1 cellular context compared by ENCODE assay signal in the genomic region with DNA sequence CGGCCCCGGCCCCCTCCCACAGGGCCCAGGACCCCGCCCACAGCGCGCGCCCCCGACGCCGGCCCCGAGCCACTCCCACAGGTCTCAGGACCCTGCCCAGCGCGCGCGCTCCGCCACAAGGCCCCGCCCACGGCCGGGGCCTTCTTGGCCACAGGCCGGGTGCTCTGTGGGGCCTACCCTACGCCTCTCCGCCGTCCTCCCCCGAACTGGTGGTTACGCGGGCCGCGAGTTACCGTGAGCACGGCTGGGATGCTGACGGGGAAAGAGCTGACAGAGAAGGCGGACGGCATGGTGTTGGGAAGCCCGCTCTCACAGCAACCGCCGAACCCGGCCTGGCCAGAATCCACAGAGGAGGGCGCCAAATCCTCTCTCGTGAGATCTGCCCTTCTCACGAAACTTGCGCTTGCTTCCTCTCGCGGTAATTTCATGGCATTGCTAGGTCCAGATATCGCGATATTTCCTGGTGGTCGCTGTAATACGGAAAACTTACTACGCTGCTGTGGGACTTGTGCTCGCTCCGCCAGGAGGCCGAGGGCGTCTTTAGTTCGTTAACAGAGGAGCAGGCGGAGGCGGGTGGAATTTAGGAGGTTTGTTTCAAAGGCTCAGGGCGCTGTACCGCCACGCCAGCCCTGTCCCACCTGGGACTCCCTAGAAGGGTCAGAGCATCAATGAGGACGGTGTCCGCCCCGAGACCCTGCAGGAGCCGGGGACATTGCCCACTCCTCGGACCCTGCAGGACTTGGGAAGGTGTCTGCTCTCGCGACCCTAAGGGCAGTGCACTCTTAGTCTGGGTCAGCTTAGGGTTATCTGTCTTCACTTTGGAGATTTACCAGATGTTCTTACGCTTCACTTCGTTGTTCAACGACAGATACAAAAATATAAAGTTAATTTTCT.
TF ChIP-seq lines count a peak whose summit lies in the region.

Gene TMEM18, minus strand, starts transcription at position 351 of the 894 bp plus-strand sequence. Its CDS starts 61 bp downstream, at position 290.

TF ChIP-seq in HEK293, 187 proteins besides CTCF, POLR2A, EP300 and RAD21 (continued from another document):
- TF ChIP-seq, protein P1, sequence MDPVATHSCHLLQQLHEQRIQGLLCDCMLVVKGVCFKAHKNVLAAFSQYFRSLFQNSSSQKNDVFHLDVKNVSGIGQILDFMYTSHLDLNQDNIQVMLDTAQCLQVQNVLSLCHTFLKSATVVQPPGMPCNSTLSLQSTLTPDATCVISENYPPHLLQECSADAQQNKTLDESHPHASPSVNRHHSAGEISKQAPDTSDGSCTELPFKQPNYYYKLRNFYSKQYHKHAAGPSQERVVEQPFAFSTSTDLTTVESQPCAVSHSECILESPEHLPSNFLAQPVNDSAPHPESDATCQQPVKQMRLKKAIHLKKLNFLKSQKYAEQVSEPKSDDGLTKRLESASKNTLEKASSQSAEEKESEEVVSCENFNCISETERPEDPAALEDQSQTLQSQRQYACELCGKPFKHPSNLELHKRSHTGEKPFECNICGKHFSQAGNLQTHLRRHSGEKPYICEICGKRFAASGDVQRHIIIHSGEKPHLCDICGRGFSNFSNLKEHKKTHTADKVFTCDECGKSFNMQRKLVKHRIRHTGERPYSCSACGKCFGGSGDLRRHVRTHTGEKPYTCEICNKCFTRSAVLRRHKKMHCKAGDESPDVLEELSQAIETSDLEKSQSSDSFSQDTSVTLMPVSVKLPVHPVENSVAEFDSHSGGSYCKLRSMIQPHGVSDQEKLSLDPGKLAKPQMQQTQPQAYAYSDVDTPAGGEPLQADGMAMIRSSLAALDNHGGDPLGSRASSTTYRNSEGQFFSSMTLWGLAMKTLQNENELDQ (tag by site-specific recombination; IDR thresholded peaks at IDR 0.05; ENCODE audit: low read depth) = no peak
- TF ChIP-seq ZFP37 (tag by site-specific recombination; IDR thresholded peaks at IDR 0.05) = 0 out of 2 replicates have a peak, but pooled peaks have one; percentile 44
- no peak for TF ChIP-seq ZNF624 (tag by site-specific recombination; IDR thresholded peaks at IDR 0.05)
- TF ChIP-seq PATZ1 (tag by site-specific recombination; IDR thresholded peaks at IDR 0.05) = no peak; the same call in 1 of the 2 replicates
- TF ChIP-seq YY2 (tag by site-specific recombination; IDR thresholded peaks at IDR 0.05) = no peak
- no peak for TF ChIP-seq ZNF416 (tag by site-specific recombination; IDR thresholded peaks at IDR 0.05)
- TF ChIP-seq ZNF639 (tag by site-specific recombination; IDR thresholded peaks at IDR 0.05) = peak; percentile 70
- TF ChIP-seq ZNF132 (tag by site-specific recombination; IDR thresholded peaks at IDR 0.05; ENCODE audit: borderline replicate concordance) = no peak
- TF ChIP-seq ZFHX2 (tag by site-specific recombination; conservative IDR thresholded peaks at IDR 0.05) = no peak
- no peak for TF ChIP-seq ZNF311 (tag by site-specific recombination; IDR thresholded peaks at IDR 0.05; ENCODE audit: borderline replicate concordance)
- 0 out of 2 replicates have a peak, but pooled peaks have one; percentile 12 for TF ChIP-seq ZNF558 (tag by site-specific recombination; IDR thresholded peaks at IDR 0.05)
- TF ChIP-seq ZSCAN23 (tag by site-specific recombination; IDR thresholded peaks at IDR 0.05) = no peak
